Comparison of ENCODE assay signal across 20 cellular contexts in the genomic region with DNA sequence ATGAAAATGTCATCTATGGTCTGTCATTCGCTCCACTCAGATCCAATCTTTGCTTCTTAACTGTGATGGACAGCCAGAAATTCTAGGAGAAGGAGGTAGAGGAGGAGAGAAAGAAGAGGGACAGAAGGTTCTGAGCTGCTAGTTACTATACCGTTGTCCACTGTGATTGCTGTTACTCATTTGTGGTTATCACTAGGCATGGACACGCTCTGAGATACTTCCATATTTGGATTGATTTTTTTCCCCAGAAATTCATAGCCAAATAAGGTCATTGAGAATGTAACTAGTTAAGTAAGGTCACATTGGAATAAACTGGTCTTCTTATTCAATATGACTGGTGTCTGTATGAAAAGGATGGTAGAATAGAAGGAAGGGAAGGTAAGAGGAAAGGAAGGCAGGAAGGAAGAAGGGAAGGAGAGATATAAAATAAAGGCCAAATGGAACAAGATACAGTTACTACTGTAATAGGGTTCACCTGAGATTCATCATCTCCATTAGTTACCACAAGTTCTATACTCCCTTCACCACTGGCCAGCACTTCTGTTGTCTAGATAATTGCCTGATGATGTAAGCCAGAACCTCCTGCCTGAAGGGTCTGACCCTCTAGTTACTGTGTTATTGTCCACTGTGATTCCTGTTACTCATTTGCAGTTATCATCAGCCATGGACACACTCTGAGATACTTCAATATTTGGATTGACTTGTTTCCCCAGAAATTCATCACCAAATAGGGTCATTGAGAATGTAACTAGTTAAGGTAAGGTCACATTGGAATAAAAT. TPM values are rescaled to one million over a fixed set of nuclear protein-coding genes. Genes with fewer than 3 reads are reported as not detected.
A peak's percentile ranks its signal among the peaks of the same experiment; 100 is the strongest.
DNase-seq lines count a peak whose midpoint lies in the region; ATAC-seq, FAIRE-seq and TF ChIP-seq lines count a peak whose summit lies in the region.
"Had no signal": no experiment of that assay in that cellular context is flagged by ENCODE, and none has a peak within 500 bp of the region (broad histone marks: within the 10 kb centered on the region; RNA-seq: fewer than 3 reads in every experiment).

No MANE protein-coding gene starts in this region.

- peak; percentile 0 for DNase-seq in HepG2 (ENCODE audit: low spot score)
- DNase-seq in right lobe of liver: no peak
- peak; percentile 56 for DNase-seq in RCC 7860 (ENCODE audit: low spot score)
- peak; percentile 19 for DNase-seq in kidney epithelial cell (ENCODE audit: low read depth)
- DNase-seq in adrenal gland: no peak
- no peak for DNase-seq in vagina (ENCODE audit: extremely low spot score in 2 of 2)
- DNase-seq in GM10248 (ENCODE audit: extremely low spot score): no peak
- no peak for DNase-seq in SW480 (ENCODE audit: low spot score)
- DNase-seq: 8988T, DND-41, GF-D8, NCI-H187 treated with DMSO at 0.1 percent for 48 hours, NCI-H446 treated with DMSO at 0.1 percent for 48 hours, PC-9 had no signal

- intact Hi-C loops in HepG2 (cut with micrococcal nuclease; ENCODE audit: unreplicated experiment) (no loop called here), right lobe of liver (cut with DNase I) (no loop called here), adrenal gland (cut with DNase I) (no loop called here), vagina (cut with DNase I) (no loop called here)

- H3K36me3 ChIP-seq in HepG2 (replicated peaks in 1 of 2; ENCODE audit: control insufficient read depth in 1 of 2, insufficient read depth in 2 of 2, low read length in 2 of 2) (no peaks in the 10 kb centered on the region), right lobe of liver (no peaks in the 10 kb centered on the region), kidney epithelial cell (ENCODE audit: control insufficient read depth, insufficient read depth, low read length) (no peaks in the 10 kb centered on the region), adrenal gland (replicated peaks in 1 of 2) (no peaks in the 10 kb centered on the region), vagina (no peaks in the 10 kb centered on the region)
- H3K36me3 ChIP-seq: BLaER1 had no signal

- TF ChIP-seq CTCF in HepG2 (CRISPR knock-in tag; IDR thresholded peaks at IDR 0.05) (no peak), right lobe of liver (IDR thresholded peaks at IDR 0.05) (no peak), kidney epithelial cell (IDR thresholded peaks at IDR 0.05; ENCODE audit: insufficient read depth, low read length, poor library complexity, severe bottlenecking) (no peak), adrenal gland (IDR thresholded peaks at IDR 0.05) (no peak), vagina (IDR thresholded peaks at IDR 0.05) (no peak), GM10248 (IDR thresholded peaks at IDR 0.05; ENCODE audit: control extremely low read depth, extremely low read depth, low read depth, missing control alignments) (no peak)

- BruUV-seq in HepG2 (replicated peaks; lab: Mats Ljungman, UMichigan): no TSS peak

- H3K4me2 ChIP-seq in HepG2 (ENCODE audit: low read depth, low read length): no peak overlapping the region
- H3K4me2 ChIP-seq: BLaER1, PC-9 had no signal

- H3K27ac ChIP-seq in HepG2 (ENCODE audit: extremely low read length, insufficient read depth, low read length): no peak overlapping the region
- no peak overlapping the region for H3K27ac ChIP-seq in right lobe of liver
- no peak overlapping the region for H3K27ac ChIP-seq in adrenal gland
- H3K27ac ChIP-seq in vagina: no peak overlapping the region
- H3K27ac ChIP-seq: BLaER1, PC-9, SK-N-MC had no signal

- no peak for ATAC-seq in HepG2
- ATAC-seq in right lobe of liver: no peak

- TF ChIP-seq EP300 in HepG2 (IDR thresholded peaks at IDR 0.05; ENCODE audit: low read depth in 2 of 2, low read length in 2 of 2) (no peak), HepG2 (CRISPR knock-in tag; IDR thresholded peaks at IDR 0.05; ENCODE audit: borderline replicate concordance) (no peak)

- no peak overlapping the region for H2AFZ ChIP-seq in HepG2 (ENCODE audit: low read length)
- H2AFZ ChIP-seq: PC-9 had no signal

- in situ Hi-C loops in HepG2 (cut with HindIII; ENCODE audit: extremely low pct_ligation_motif_present, low pct_unique_long_range_greater_than_20kb): no loop called here

- TF ChIP-seq RAD21 in HepG2 (CRISPR knock-in tag; IDR thresholded peaks at IDR 0.05): no peak

- H3K4me1 ChIP-seq in HepG2 (ENCODE audit: insufficient read depth, low read length): no peaks in the 10 kb centered on the region
- H3K4me1 ChIP-seq in right lobe of liver: no peaks in the 10 kb centered on the region
- H3K4me1 ChIP-seq in adrenal gland (replicated peaks in 1 of 2): no peaks in the 10 kb centered on the region
- H3K4me1 ChIP-seq in vagina: no peaks in the 10 kb centered on the region
- H3K4me1 ChIP-seq: BLaER1 had no signal

- FAIRE-seq in HepG2 (lab: Jason Lieb, UNC): no peak
- no peak for FAIRE-seq in RCC 7860 (lab: Jason Lieb, UNC)
- FAIRE-seq: GM12892 had no signal

- H3K27me3 ChIP-seq in HepG2 (ENCODE audit: control insufficient read depth in 1 of 2, insufficient read depth in 2 of 2, low read length in 2 of 2) (no peaks in the 10 kb centered on the region), right lobe of liver (no peaks in the 10 kb centered on the region), kidney epithelial cell (ENCODE audit: control insufficient read depth, insufficient read depth, low read length) (no peaks in the 10 kb centered on the region), adrenal gland (no peaks in the 10 kb centered on the region), vagina (no peaks in the 10 kb centered on the region)
- H3K27me3 ChIP-seq: BLaER1 had no signal

- POLR2A ChIA-PET in HepG2 (lab: Yijun Ruan, JAX) (no interaction called here), GM10248 (lab: Yijun Ruan, JAX) (no interaction called here)

- 7% methylated on average over 3 of the region's 3 CpGs for WGBS in HepG2 (ENCODE audit: low lambda C conversion rate)
- WGBS in right lobe of liver (ENCODE audit: insufficient coverage, low coverage, low lambda C conversion rate, missing lambda C conversion rate): 64% methylated on average over 3 of the region's 3 CpGs
- 76 to 85% (median 84%) methylated on average over 3 of the region's 3 CpGs for WGBS in adrenal gland, 4 donors

- H3K9ac ChIP-seq in HepG2 (ENCODE audit: insufficient read depth, low read depth, low read length): no peak overlapping the region
- H3K9ac ChIP-seq: BLaER1 had no signal

- TF ChIP-seq POLR2A in HepG2 (IDR thresholded peaks at IDR 0.05; ENCODE audit: insufficient read depth in 1 of 2, low read depth in 2 of 2, low read length in 2 of 2) (no peak), right lobe of liver (IDR thresholded peaks at IDR 0.05) (no peak), adrenal gland (IDR thresholded peaks at IDR 0.05) (no peak), vagina (IDR thresholded peaks at IDR 0.05) (no peak)

- H3K4me3 ChIP-seq in HepG2 (replicated peaks in 1 of 3; ENCODE audit: insufficient read depth in 1 of 3, low read depth in 2 of 3, low read length in 3 of 3) (no peak overlapping the region), right lobe of liver (no peak overlapping the region), kidney epithelial cell (ENCODE audit: low read depth, low read length) (no peak overlapping the region), adrenal gland (no peak overlapping the region), vagina (no peak overlapping the region)
- H3K4me3 ChIP-seq: BLaER1, PC-9, SK-N-MC had no signal

- H4K20me1 ChIP-seq in HepG2 (ENCODE audit: insufficient read depth, low read length): no peaks in the 10 kb centered on the region
- H4K20me1 ChIP-seq: BLaER1 had no signal

- H3K79me2 ChIP-seq in HepG2 (ENCODE audit: insufficient read depth, low read length): no peaks in the 10 kb centered on the region

- CTCF ChIA-PET in HepG2 (lab: Yijun Ruan, JAX; ENCODE audit: low intra/inter-chr PET ratio, low total read pairs) (no interaction called here), GM10248 (lab: Yijun Ruan, JAX) (interaction anchor here (1.5 kb wide), 1 partner anchor 15 kb away, joined by 3 read pairs; no protein-coding TSS in a partner anchor)

- H3K9me3 ChIP-seq in HepG2 (ENCODE audit: low read length) (no peaks in the 10 kb centered on the region), right lobe of liver (no peaks in the 10 kb centered on the region), adrenal gland (replicated peaks in 1 of 3) (no peaks in the 10 kb centered on the region), vagina (no peaks in the 10 kb centered on the region)
- H3K9me3 ChIP-seq: BLaER1 had no signal

RNA-seq across cellular contexts. Expression of gene KRTAP9-7, which starts 2.9 kb away (rescaled TPM):
- total RNA-seq in HepG2 (2016; rRNA removed; fragmentation: Illumina TruSeq; extraction: Trizol) (not detected in 2 replicates), right lobe of liver (not detected), kidney epithelial cell (not detected in 2 replicates), adrenal gland (not detected), vagina (not detected)
- total RNA-seq in HepG2 (2016; cell fraction: cytosol; rRNA removed; fragmentation: Illumina TruSeq; extraction: Trizol; ENCODE audit: low read depth): not detected in 2 replicates
- total RNA-seq in HepG2 (2016; cell fraction: insoluble cytoplasmic fraction; rRNA removed; fragmentation: Illumina TruSeq; extraction: Trizol): not detected in 2 replicates
- total RNA-seq in HepG2 (2016; cell fraction: membrane; rRNA removed; fragmentation: Illumina TruSeq; extraction: Trizol): not detected in 2 replicates
- total RNA-seq in HepG2 (2016; cell fraction: nucleus; rRNA removed; fragmentation: Illumina TruSeq; extraction: Trizol): not detected in 2 replicates
- polyA plus RNA-seq in HepG2 (2011; rRNA removed) (not detected in 2 replicates), adrenal gland (not detected)
- not detected in 2 replicates for polyA plus RNA-seq in HepG2 (2011; cell fraction: cytosol; rRNA removed)
- not detected in 2 replicates for polyA plus RNA-seq in HepG2 (2011; cell fraction: nucleus; rRNA removed)
- polyA plus RNA-seq in HepG2 (2012): not detected in 2 replicates
- not detected in 2 replicates for polyA plus RNA-seq in HepG2 (2016; cell fraction: cytosol; fragmentation: Illumina TruSeq; extraction: Trizol; ENCODE audit: low read depth)
- polyA plus RNA-seq in HepG2 (2016; cell fraction: insoluble cytoplasmic fraction; fragmentation: Illumina TruSeq; extraction: Trizol; ENCODE audit: low read depth): not detected in 2 replicates
- not detected in 2 replicates for polyA plus RNA-seq in HepG2 (2016; cell fraction: membrane; fragmentation: Illumina TruSeq; extraction: Trizol; ENCODE audit: low read depth)
- polyA plus RNA-seq in HepG2 (2016; cell fraction: nucleus; fragmentation: Illumina TruSeq; extraction: Trizol; ENCODE audit: insufficient read depth, low read depth): not detected in 2 replicates
- polyA minus RNA-seq in HepG2 (2011; rRNA and poly(A)+ RNA removed; ENCODE audit: low replicate concordance): not detected in 2 replicates
- not detected in 2 replicates for polyA minus RNA-seq in HepG2 (2011; cell fraction: cytosol; rRNA and poly(A)+ RNA removed)
- polyA minus RNA-seq in HepG2 (2011; cell fraction: nucleus; rRNA and poly(A)+ RNA removed): not detected in 2 replicates
- total RNA-seq: H4, LHCN-M2, PC-9 had no signal
- polyA plus RNA-seq: IgD-negative memory B cell had no signal

RNA-seq across cellular contexts. Expression of gene KRTAP9-6, which starts 13.2 kb away (rescaled TPM):
- total RNA-seq in HepG2 (2016; rRNA removed; fragmentation: Illumina TruSeq; extraction: Trizol): not detected in 2 replicates
- total RNA-seq in HepG2 (2016; cell fraction: cytosol; rRNA removed; fragmentation: Illumina TruSeq; extraction: Trizol; ENCODE audit: low read depth): not detected in 2 replicates
- total RNA-seq in HepG2 (2016; cell fraction: insoluble cytoplasmic fraction; rRNA removed; fragmentation: Illumina TruSeq; extraction: Trizol): not detected in 2 replicates
- not detected in 2 replicates for total RNA-seq in HepG2 (2016; cell fraction: membrane; rRNA removed; fragmentation: Illumina TruSeq; extraction: Trizol)
- total RNA-seq in HepG2 (2016; cell fraction: nucleus; rRNA removed; fragmentation: Illumina TruSeq; extraction: Trizol): not detected in 2 replicates
- polyA plus RNA-seq in HepG2 (2011; rRNA removed): not detected in 2 replicates
- polyA plus RNA-seq in HepG2 (2011; cell fraction: cytosol; rRNA removed): not detected in 2 replicates
- not detected in 2 replicates for polyA plus RNA-seq in HepG2 (2011; cell fraction: nucleus; rRNA removed)
- polyA plus RNA-seq in HepG2 (2012): not detected in 2 replicates
- not detected in 2 replicates for polyA plus RNA-seq in HepG2 (2016; cell fraction: cytosol; fragmentation: Illumina TruSeq; extraction: Trizol; ENCODE audit: low read depth)
- polyA plus RNA-seq in HepG2 (2016; cell fraction: insoluble cytoplasmic fraction; fragmentation: Illumina TruSeq; extraction: Trizol; ENCODE audit: low read depth): not detected in 2 replicates
- polyA plus RNA-seq in HepG2 (2016; cell fraction: membrane; fragmentation: Illumina TruSeq; extraction: Trizol; ENCODE audit: low read depth): not detected in 2 replicates
- not detected in 2 replicates for polyA plus RNA-seq in HepG2 (2016; cell fraction: nucleus; fragmentation: Illumina TruSeq; extraction: Trizol; ENCODE audit: insufficient read depth, low read depth)
- polyA minus RNA-seq in HepG2 (2011; rRNA and poly(A)+ RNA removed; ENCODE audit: low replicate concordance): not detected in 2 replicates
- not detected in 2 replicates for polyA minus RNA-seq in HepG2 (2011; cell fraction: cytosol; rRNA and poly(A)+ RNA removed)
- not detected in 2 replicates for polyA minus RNA-seq in HepG2 (2011; cell fraction: nucleus; rRNA and poly(A)+ RNA removed)
- not detected for total RNA-seq in right lobe of liver
- not detected in 2 replicates for total RNA-seq in kidney epithelial cell
- not detected for total RNA-seq in adrenal gland
- not detected for polyA plus RNA-seq in adrenal gland
- total RNA-seq in vagina: not detected
- total RNA-seq: H4, LHCN-M2, PC-9 had no signal
- polyA plus RNA-seq: IgD-negative memory B cell had no signal

RNA-seq across cellular contexts. Expression of gene KRTAP9-9, which starts 23.2 kb away (rescaled TPM):
- total RNA-seq in HepG2 (2016; rRNA removed; fragmentation: Illumina TruSeq; extraction: Trizol): not detected in 2 replicates
- not detected in 2 replicates for total RNA-seq in HepG2 (2016; cell fraction: cytosol; rRNA removed; fragmentation: Illumina TruSeq; extraction: Trizol; ENCODE audit: low read depth)
- not detected in 2 replicates for total RNA-seq in HepG2 (2016; cell fraction: insoluble cytoplasmic fraction; rRNA removed; fragmentation: Illumina TruSeq; extraction: Trizol)
- not detected in 2 replicates for total RNA-seq in HepG2 (2016; cell fraction: membrane; rRNA removed; fragmentation: Illumina TruSeq; extraction: Trizol)
- total RNA-seq in HepG2 (2016; cell fraction: nucleus; rRNA removed; fragmentation: Illumina TruSeq; extraction: Trizol): not detected in 2 replicates
- not detected in 2 replicates for polyA plus RNA-seq in HepG2 (2011; rRNA removed)
- polyA plus RNA-seq in HepG2 (2011; cell fraction: cytosol; rRNA removed): not detected in 2 replicates
- not detected in 2 replicates for polyA plus RNA-seq in HepG2 (2011; cell fraction: nucleus; rRNA removed)
- polyA plus RNA-seq in HepG2 (2012): not detected in 2 replicates
- polyA plus RNA-seq in HepG2 (2016; cell fraction: cytosol; fragmentation: Illumina TruSeq; extraction: Trizol; ENCODE audit: low read depth): not detected in 2 replicates
- not detected in 2 replicates for polyA plus RNA-seq in HepG2 (2016; cell fraction: insoluble cytoplasmic fraction; fragmentation: Illumina TruSeq; extraction: Trizol; ENCODE audit: low read depth)
- not detected in 2 replicates for polyA plus RNA-seq in HepG2 (2016; cell fraction: membrane; fragmentation: Illumina TruSeq; extraction: Trizol; ENCODE audit: low read depth)
- not detected in 2 replicates for polyA plus RNA-seq in HepG2 (2016; cell fraction: nucleus; fragmentation: Illumina TruSeq; extraction: Trizol; ENCODE audit: insufficient read depth, low read depth)
- not detected in 2 replicates for polyA minus RNA-seq in HepG2 (2011; rRNA and poly(A)+ RNA removed; ENCODE audit: low replicate concordance)
- polyA minus RNA-seq in HepG2 (2011; cell fraction: cytosol; rRNA and poly(A)+ RNA removed): not detected in 2 replicates
- polyA minus RNA-seq in HepG2 (2011; cell fraction: nucleus; rRNA and poly(A)+ RNA removed): not detected in 2 replicates
- total RNA-seq in right lobe of liver: not detected
- not detected in 2 replicates for total RNA-seq in kidney epithelial cell
- total RNA-seq in adrenal gland: not detected
- polyA plus RNA-seq in adrenal gland: not detected
- not detected for total RNA-seq in vagina
- total RNA-seq: H4, LHCN-M2, PC-9 had no signal
- polyA plus RNA-seq: IgD-negative memory B cell had no signal

RNA-seq across cellular contexts. Expression of gene KRTAP29-1, which starts 24.3 kb away (rescaled TPM):
- total RNA-seq in HepG2 (2016; rRNA removed; fragmentation: Illumina TruSeq; extraction: Trizol): not detected in 2 replicates
- total RNA-seq in HepG2 (2016; cell fraction: cytosol; rRNA removed; fragmentation: Illumina TruSeq; extraction: Trizol; ENCODE audit: low read depth): not detected in 2 replicates
- not detected in 2 replicates for total RNA-seq in HepG2 (2016; cell fraction: insoluble cytoplasmic fraction; rRNA removed; fragmentation: Illumina TruSeq; extraction: Trizol)
- total RNA-seq in HepG2 (2016; cell fraction: membrane; rRNA removed; fragmentation: Illumina TruSeq; extraction: Trizol): not detected in 2 replicates
- total RNA-seq in HepG2 (2016; cell fraction: nucleus; rRNA removed; fragmentation: Illumina TruSeq; extraction: Trizol): not detected in 2 replicates
- not detected in 2 replicates for polyA plus RNA-seq in HepG2 (2011; rRNA removed)
- not detected in 2 replicates for polyA plus RNA-seq in HepG2 (2011; cell fraction: cytosol; rRNA removed)
- not detected in 2 replicates for polyA plus RNA-seq in HepG2 (2011; cell fraction: nucleus; rRNA removed)
- polyA plus RNA-seq in HepG2 (2012): not detected in 2 replicates
- polyA plus RNA-seq in HepG2 (2016; cell fraction: cytosol; fragmentation: Illumina TruSeq; extraction: Trizol; ENCODE audit: low read depth): not detected in 2 replicates
- polyA plus RNA-seq in HepG2 (2016; cell fraction: insoluble cytoplasmic fraction; fragmentation: Illumina TruSeq; extraction: Trizol; ENCODE audit: low read depth): not detected in 2 replicates
- polyA plus RNA-seq in HepG2 (2016; cell fraction: membrane; fragmentation: Illumina TruSeq; extraction: Trizol; ENCODE audit: low read depth): not detected in 2 replicates
- polyA plus RNA-seq in HepG2 (2016; cell fraction: nucleus; fragmentation: Illumina TruSeq; extraction: Trizol; ENCODE audit: insufficient read depth, low read depth): not detected in 2 replicates
- 0.62 TPM in 1 of 2 replicates, not detected in the other for polyA minus RNA-seq in HepG2 (2011; rRNA and poly(A)+ RNA removed; ENCODE audit: low replicate concordance)
- not detected in 2 replicates for polyA minus RNA-seq in HepG2 (2011; cell fraction: cytosol; rRNA and poly(A)+ RNA removed)
- polyA minus RNA-seq in HepG2 (2011; cell fraction: nucleus; rRNA and poly(A)+ RNA removed): not detected in 2 replicates
- not detected for total RNA-seq in right lobe of liver
- total RNA-seq in kidney epithelial cell: not detected in 2 replicates
- total RNA-seq in adrenal gland: not detected
- polyA plus RNA-seq in adrenal gland: not detected
- total RNA-seq in vagina: not detected
- total RNA-seq: H4, LHCN-M2, PC-9 had no signal
- polyA plus RNA-seq: IgD-negative memory B cell had no signal

RNA-seq across cellular contexts. Expression of gene KRTAP9-4, which starts 28.9 kb away (rescaled TPM):
- not detected in 2 replicates for total RNA-seq in HepG2 (2016; rRNA removed; fragmentation: Illumina TruSeq; extraction: Trizol)
- total RNA-seq in HepG2 (2016; cell fraction: cytosol; rRNA removed; fragmentation: Illumina TruSeq; extraction: Trizol; ENCODE audit: low read depth): not detected in 2 replicates
- total RNA-seq in HepG2 (2016; cell fraction: insoluble cytoplasmic fraction; rRNA removed; fragmentation: Illumina TruSeq; extraction: Trizol): not detected in 2 replicates
- not detected in 2 replicates for total RNA-seq in HepG2 (2016; cell fraction: membrane; rRNA removed; fragmentation: Illumina TruSeq; extraction: Trizol)
- not detected in 2 replicates for total RNA-seq in HepG2 (2016; cell fraction: nucleus; rRNA removed; fragmentation: Illumina TruSeq; extraction: Trizol)
- polyA plus RNA-seq in HepG2 (2011; rRNA removed): not detected in 2 replicates
- not detected in 2 replicates for polyA plus RNA-seq in HepG2 (2011; cell fraction: cytosol; rRNA removed)
- polyA plus RNA-seq in HepG2 (2011; cell fraction: nucleus; rRNA removed): not detected in 2 replicates
- polyA plus RNA-seq in HepG2 (2012): not detected in 2 replicates
- not detected in 2 replicates for polyA plus RNA-seq in HepG2 (2016; cell fraction: cytosol; fragmentation: Illumina TruSeq; extraction: Trizol; ENCODE audit: low read depth)
- not detected in 2 replicates for polyA plus RNA-seq in HepG2 (2016; cell fraction: insoluble cytoplasmic fraction; fragmentation: Illumina TruSeq; extraction: Trizol; ENCODE audit: low read depth)
- polyA plus RNA-seq in HepG2 (2016; cell fraction: membrane; fragmentation: Illumina TruSeq; extraction: Trizol; ENCODE audit: low read depth): not detected in 2 replicates
- not detected in 2 replicates for polyA plus RNA-seq in HepG2 (2016; cell fraction: nucleus; fragmentation: Illumina TruSeq; extraction: Trizol; ENCODE audit: insufficient read depth, low read depth)
- not detected in 2 replicates for polyA minus RNA-seq in HepG2 (2011; rRNA and poly(A)+ RNA removed; ENCODE audit: low replicate concordance)
- polyA minus RNA-seq in HepG2 (2011; cell fraction: cytosol; rRNA and poly(A)+ RNA removed): not detected in 2 replicates
- polyA minus RNA-seq in HepG2 (2011; cell fraction: nucleus; rRNA and poly(A)+ RNA removed): not detected in 2 replicates
- total RNA-seq in right lobe of liver: not detected
- not detected in 2 replicates for total RNA-seq in kidney epithelial cell
- not detected for total RNA-seq in adrenal gland
- not detected for polyA plus RNA-seq in adrenal gland
- total RNA-seq in vagina: not detected
- total RNA-seq: H4, LHCN-M2, PC-9 had no signal
- polyA plus RNA-seq: IgD-negative memory B cell had no signal

Comparison
In these comparisons a context has a peak if more than half of its experiments do, and no peak if none do; other contexts are left out.
1. DNase-seq: peak in HepG2 (single experiment), RCC 7860 (single experiment) and kidney epithelial cell (single experiment); none in right lobe of liver (0 of 3), adrenal gland (0 of 7), vagina (0 of 2), GM10248 (single experiment) and SW480 (single experiment).